In the genomic region with DNA sequence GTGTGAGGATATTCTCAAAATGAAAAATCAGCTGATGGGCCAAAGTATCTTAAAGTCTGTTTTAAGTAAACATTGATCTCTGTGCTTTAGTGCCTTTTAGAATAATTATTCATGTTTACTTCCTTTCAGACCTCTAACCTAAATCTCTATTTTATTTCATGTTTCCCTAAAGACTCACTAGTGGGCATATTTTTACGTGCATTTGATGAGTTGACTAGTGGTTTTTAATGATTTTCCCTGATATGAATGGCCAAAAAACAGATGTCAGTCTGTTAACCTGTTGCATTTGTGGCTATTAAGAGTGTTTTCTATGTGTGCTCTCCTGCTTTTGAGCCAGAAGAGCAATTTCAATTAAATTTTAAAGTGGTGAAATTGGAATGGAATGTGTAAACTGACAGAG, we compare ENCODE assay signal across 19 cellular contexts.
"Had no signal": no experiment of that assay in that cellular context is flagged by ENCODE, and none has a peak within 500 bp of the region (broad histone marks: within the 10 kb centered on the region; RNA-seq: fewer than 3 reads in every experiment).

No MANE protein-coding gene starts in this region.

- H3K9me3 Mint-ChIP-seq: memory B cell had no signal

- H3K36me3 Mint-ChIP-seq: memory B cell; naive thymus-derived CD4-positive, alpha-beta T cell had no signal

- H3K4me1 ChIP-seq: esophagus muscularis mucosa, foreskin keratinocyte, gastroesophageal sphincter, left lung had no signal

- H3K27me3 ChIP-seq: dorsolateral prefrontal cortex, esophagus muscularis mucosa, foreskin keratinocyte, gastroesophageal sphincter, heart left ventricle, left lung had no signal

- H3K27ac ChIP-seq: coronary artery, dorsolateral prefrontal cortex, esophagus muscularis mucosa, foreskin keratinocyte, gastroesophageal sphincter, heart left ventricle, left lung had no signal

- H3K9me3 ChIP-seq: esophagus muscularis mucosa, gastroesophageal sphincter, heart left ventricle, left lung had no signal

- DNase-seq: dermis blood vessel endothelial cell; dorsolateral prefrontal cortex; effector CD4-positive, alpha-beta T cell; effector memory CD4-positive, alpha-beta T cell; foreskin keratinocyte; heart left ventricle; hippocampal formation; left cardiac atrium; left lung; left ventricle myocardium superior; mammary epithelial cell; mesendoderm; midbrain; naive thymus-derived CD4-positive, alpha-beta T cell had no signal

- H3K4me3 ChIP-seq: coronary artery, dorsolateral prefrontal cortex, esophagus muscularis mucosa, gastroesophageal sphincter, heart left ventricle, left lung, lung had no signal

- ATAC-seq: foreskin keratinocyte; gastroesophageal sphincter; heart left ventricle; left cardiac atrium; left lung; left ventricle myocardium superior; naive thymus-derived CD4-positive, alpha-beta T cell had no signal

- H3K36me3 ChIP-seq: esophagus muscularis mucosa, gastroesophageal sphincter, left lung had no signal

- H3K4me3 Mint-ChIP-seq: memory B cell; naive thymus-derived CD4-positive, alpha-beta T cell had no signal

- H3K27me3 Mint-ChIP-seq: memory B cell had no signal

- H3K27ac Mint-ChIP-seq: memory B cell; naive thymus-derived CD4-positive, alpha-beta T cell had no signal
